In the genomic region with DNA sequence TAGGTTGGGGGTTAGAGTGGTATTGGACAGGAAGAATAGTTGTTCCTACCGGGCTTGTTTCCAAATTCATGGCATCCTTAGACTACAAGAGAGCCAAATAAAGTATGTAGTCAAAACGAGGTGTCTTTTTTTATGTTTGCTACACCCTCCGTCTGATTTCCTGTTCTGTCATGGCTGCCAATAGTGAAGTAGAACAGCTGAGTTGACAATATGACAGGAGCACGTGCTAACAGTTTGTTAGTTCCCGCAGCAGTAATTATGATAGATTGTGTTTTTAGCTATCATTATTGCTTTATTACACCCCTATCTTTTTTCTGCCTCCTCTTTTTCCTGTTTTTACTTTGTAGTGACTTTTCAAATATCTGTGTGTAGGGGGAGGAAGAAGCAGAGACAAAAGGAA, we compare ENCODE assay signal across 29 cellular contexts.
DNase-seq lines count a peak whose midpoint lies in the region; ATAC-seq, FAIRE-seq and TF ChIP-seq lines count a peak whose summit lies in the region.
"Had no signal": no experiment of that assay in that cellular context is flagged by ENCODE, and none has a peak within 500 bp of the region (broad histone marks: within the 10 kb centered on the region; RNA-seq: fewer than 3 reads in every experiment).

No MANE protein-coding gene starts in this region.

- no peak overlapping the region for H2BK5ac ChIP-seq in IMR-90 (ENCODE audit: low read depth, low read length, poor library complexity, severe bottlenecking)

- POLR2A ChIA-PET in IMR-90 (lab: Charles Lee; ENCODE audit: unreplicated experiment): no interaction called here
- POLR2A ChIA-PET in naive thymus-derived CD8-positive, alpha-beta T cell (lab: Charles Lee): no interaction called here

- TF ChIP-seq CTCF in IMR-90 (conservative IDR thresholded peaks at IDR 0.05; ENCODE audit: low read depth, low read length) (no peak), astrocyte (IDR thresholded peaks at IDR 0.05; ENCODE audit: insufficient read depth, low read depth, low read length) (no peak), nephron (IDR thresholded peaks at IDR 0.05; ENCODE audit: unreplicated experiment in 3 of 3) (no peak)

- H4K5ac ChIP-seq in IMR-90 (ENCODE audit: low read depth, low read length): no peak overlapping the region

- H2AK5ac ChIP-seq in IMR-90 (ENCODE audit: low read depth, low read length): no peak overlapping the region

- dilution Hi-C loops in IMR-90 (cut with HindIII; ENCODE audit: low sequenced_read_pairs, unreplicated experiment): no loop called here

- H2AFZ ChIP-seq in IMR-90 (replicated peaks; ENCODE audit: low read length, poor library complexity): no peak overlapping the region
- peak overlapping the region; percentile 9 for H2AFZ ChIP-seq in astrocyte (ENCODE audit: low read depth, low read length)
- H2AFZ ChIP-seq: parathyroid adenoma had no signal

- no peak overlapping the region for H2BK20ac ChIP-seq in IMR-90 (ENCODE audit: low read depth, low read length)

- no peak overlapping the region for H3K23ac ChIP-seq in IMR-90 (ENCODE audit: low read depth, low read length)

- H3K27me3 ChIP-seq in IMR-90 (ENCODE audit: control insufficient read depth, insufficient read depth, low read length): no peaks in the 10 kb centered on the region
- H3K27me3 ChIP-seq in astrocyte (ENCODE audit: insufficient read depth, low read length): no peaks in the 10 kb centered on the region
- H3K27me3 ChIP-seq: colonic mucosa, right atrium auricular region, SJCRH30 had no signal

- H3K9me3 ChIP-seq in IMR-90 (ENCODE audit: control insufficient read depth, insufficient read depth, low read length) (no peaks in the 10 kb centered on the region), astrocyte (ENCODE audit: insufficient read depth, low read depth, low read length) (no peaks in the 10 kb centered on the region)
- H3K9me3 ChIP-seq: colonic mucosa, right atrium auricular region, SJCRH30 had no signal

- FAIRE-seq in astrocyte (lab: Jason Lieb, UNC): no peak

- TF ChIP-seq RAD21 in IMR-90 (IDR thresholded peaks at IDR 0.05; ENCODE audit: low read length): no peak

- no peak overlapping the region for H2AK9ac ChIP-seq in IMR-90 (replicated peaks; ENCODE audit: low read depth, low read length, poor library complexity)

- CTCF ChIA-PET in IMR-90 (lab: Yijun Ruan, JAX): no interaction called here

- H4K91ac ChIP-seq in IMR-90 (ENCODE audit: insufficient read depth, low read depth, low read length): no peak overlapping the region

- H3K4me3 ChIP-seq in IMR-90 (ENCODE audit: insufficient read depth, low read depth, low read length): no peak overlapping the region
- H3K4me3 ChIP-seq in astrocyte (ENCODE audit: insufficient read depth, low read depth, low read length): no peak overlapping the region
- H3K4me3 ChIP-seq: colonic mucosa, right atrium auricular region, SJCRH30, smooth muscle cell had no signal

- H3K36me3 ChIP-seq in IMR-90 (ENCODE audit: control insufficient read depth, insufficient read depth, low read length) (no peaks in the 10 kb centered on the region), astrocyte (ENCODE audit: insufficient read depth, low read length) (no peaks in the 10 kb centered on the region)
- H3K36me3 ChIP-seq: colonic mucosa, right atrium auricular region, SJCRH30 had no signal

- in situ Hi-C loops in IMR-90 (cut with MboI; ENCODE audit: low sequenced_read_pairs): no loop called here

- no peaks in the 10 kb centered on the region for H3K9me3 Mint-ChIP-seq in astrocyte (ENCODE audit: unreplicated experiment)
- H3K9me3 Mint-ChIP-seq in nephron: no peaks in the 10 kb centered on the region
- H3K9me3 Mint-ChIP-seq in naive thymus-derived CD8-positive, alpha-beta T cell: peaks cover 0 to 16% (median 7%) of the 10 kb centered on the region in 9 donors
- H3K9me3 Mint-ChIP-seq: type B pancreatic cell had no signal

- H3K4me2 ChIP-seq in IMR-90 (ENCODE audit: low read depth, low read length) (no peak overlapping the region), astrocyte (ENCODE audit: low read length) (no peak overlapping the region)
- H3K4me2 ChIP-seq: smooth muscle cell had no signal

- DNase-seq in IMR-90 (no peak), NCI-H2081 (lab: John Stamatoyannopoulos, UW) (peak; percentile 34 to 81), astrocyte (ENCODE audit: low read depth) (no peak), GOT3 (lab: John Stamatoyannopoulos, UW) (no peak)
- DNase-seq in naive thymus-derived CD8-positive, alpha-beta T cell: no peak
- DNase-seq: activated CD4-positive, alpha-beta T cell treated with anti-CD3 and anti-CD28 coated beads, Interleukin-2, amount 50 U/mL, for 4 hours; activated CD8-positive, alpha-beta memory T cell treated with anti-CD3 and anti-CD28 coated beads, Interleukin-2, amount 10 ng/mL, durations not matched to agents 7 days and 5 days; activated gamma-delta T cell; activated naive CD8-positive, alpha-beta T cell treated with anti-CD3 and anti-CD28 coated beads, Interleukin-2, amount 10 ng/mL, durations not matched to agents 7 days and 5 days; activated T-cell treated with anti-CD3 and anti-CD28 coated beads, Interleukin-2, amount 50 U/mL, for 4 hours; aorta; colonic mucosa; effector CD4-positive, alpha-beta T cell; HCEC 1CT; MV-4-11; NCI-H187 treated with DMSO at 0.1 percent for 48 hours; NCI-H774; SJCRH30; stimulated activated naive CD4-positive, alpha-beta T cell had no signal

- intact Hi-C loops in IMR-90 (cut with micrococcal nuclease): no loop called here

- no peaks in the 10 kb centered on the region for H3K27me3 Mint-ChIP-seq in astrocyte (ENCODE audit: low read depth, unreplicated experiment)
- no peaks in the 10 kb centered on the region for H3K27me3 Mint-ChIP-seq in nephron (ENCODE audit: low read depth)
- H3K27me3 Mint-ChIP-seq in naive thymus-derived CD8-positive, alpha-beta T cell: no peaks in the 10 kb centered on the region
- H3K27me3 Mint-ChIP-seq: activated CD8-positive, alpha-beta memory T cell treated with anti-CD3 and anti-CD28 coated beads, Interleukin-2, amount 10 ng/mL, durations not matched to agents 7 days and 5 days; activated naive CD8-positive, alpha-beta T cell treated with anti-CD3 and anti-CD28 coated beads, Interleukin-2, amount 10 ng/mL, durations not matched to agents 7 days and 5 days; IgD-negative memory B cell; type B pancreatic cell had no signal

- no peak overlapping the region for H2BK120ac ChIP-seq in IMR-90 (ENCODE audit: low read depth, low read length)

- H3K4me3 Mint-ChIP-seq in astrocyte (ENCODE audit: unreplicated experiment) (no peak overlapping the region), nephron (no peak overlapping the region)
- H3K4me3 Mint-ChIP-seq in naive thymus-derived CD8-positive, alpha-beta T cell: no peak overlapping the region
- H3K4me3 Mint-ChIP-seq: activated CD8-positive, alpha-beta memory T cell treated with anti-CD3 and anti-CD28 coated beads, Interleukin-2, amount 10 ng/mL, durations not matched to agents 7 days and 5 days; activated naive CD8-positive, alpha-beta T cell treated with anti-CD3 and anti-CD28 coated beads, Interleukin-2, amount 10 ng/mL, durations not matched to agents 7 days and 5 days; activated T-cell treated with anti-CD3 and anti-CD28 coated beads, Interleukin-2, amount 50 U/mL, for 4 hours; CD14-positive monocyte; IgD-negative memory B cell; T-helper 1 cell treated with Interleukin-12 subunit alpha and Interleukin-12 subunit beta and Interleukin-4 antibody, amounts not matched to agents 30 μg/mL and 1 μg/mL, for 36 hours; type B pancreatic cell had no signal

- H4K20me1 ChIP-seq in IMR-90 (ENCODE audit: insufficient read depth, low read length) (no peaks in the 10 kb centered on the region), astrocyte (ENCODE audit: insufficient read depth, low read length) (no peaks in the 10 kb centered on the region)

- no peak overlapping the region for H3K27ac Mint-ChIP-seq in astrocyte (ENCODE audit: unreplicated experiment)
- peak overlapping the region in 2 of 3 experiments; percentile 37 to 49 for H3K27ac Mint-ChIP-seq in nephron
- H3K27ac Mint-ChIP-seq in naive thymus-derived CD8-positive, alpha-beta T cell: no peak overlapping the region
- H3K27ac Mint-ChIP-seq: activated CD8-positive, alpha-beta memory T cell treated with anti-CD3 and anti-CD28 coated beads, Interleukin-2, amount 10 ng/mL, durations not matched to agents 7 days and 5 days; activated naive CD8-positive, alpha-beta T cell treated with anti-CD3 and anti-CD28 coated beads, Interleukin-2, amount 10 ng/mL, durations not matched to agents 7 days and 5 days; CD14-positive monocyte; IgD-negative memory B cell; T-helper 1 cell treated with Interleukin-12 subunit alpha and Interleukin-12 subunit beta and Interleukin-4 antibody, amounts not matched to agents 30 μg/mL and 1 μg/mL, for 36 hours; type B pancreatic cell had no signal

- no peak for TF ChIP-seq POLR2A in IMR-90 (IDR thresholded peaks at IDR 0.05; ENCODE audit: low read depth, low read length)

- no peak overlapping the region for H3K27ac ChIP-seq in IMR-90 (ENCODE audit: insufficient read depth, low read length)
- H3K27ac ChIP-seq in astrocyte (ENCODE audit: low read depth, low read length): no peak overlapping the region
- H3K27ac ChIP-seq: colonic mucosa, epithelial cell of prostate, parathyroid adenoma, right atrium auricular region, SJCRH30 had no signal

- no peak overlapping the region for H2BK15ac ChIP-seq in IMR-90 (ENCODE audit: low read depth, low read length)

- H3K79me2 ChIP-seq in astrocyte (ENCODE audit: insufficient read depth, low read length): no peaks in the 10 kb centered on the region
- H3K79me2 ChIP-seq: parathyroid adenoma had no signal

- no peak overlapping the region for H3K14ac ChIP-seq in IMR-90 (replicated peaks; ENCODE audit: low read depth, low read length)

- H3K4me1 Mint-ChIP-seq in astrocyte (ENCODE audit: low read depth, unreplicated experiment) (no peaks in the 10 kb centered on the region), nephron (no peaks in the 10 kb centered on the region)
- H3K4me1 Mint-ChIP-seq in naive thymus-derived CD8-positive, alpha-beta T cell: no peaks in the 10 kb centered on the region
- H3K4me1 Mint-ChIP-seq: activated CD8-positive, alpha-beta memory T cell treated with anti-CD3 and anti-CD28 coated beads, Interleukin-2, amount 10 ng/mL, durations not matched to agents 7 days and 5 days; activated naive CD8-positive, alpha-beta T cell treated with anti-CD3 and anti-CD28 coated beads, Interleukin-2, amount 10 ng/mL, durations not matched to agents 7 days and 5 days; CD14-positive monocyte had no signal

- ATAC-seq in IMR-90 (ENCODE audit: low read depth): no peak
- no peak for ATAC-seq in naive thymus-derived CD8-positive, alpha-beta T cell
- no peak for ATAC-seq in HG03095 (IDR thresholded peaks at IDR 0.05; ENCODE audit: unreplicated experiment)
- ATAC-seq: activated CD8-positive, alpha-beta memory T cell treated with anti-CD3 and anti-CD28 coated beads, Interleukin-2, amount 10 ng/mL, durations not matched to agents 7 days and 5 days; activated T-cell treated with anti-CD3 and anti-CD28 coated beads, Interleukin-2, amount 50 U/mL, for 4 hours had no signal

- BruUV-seq in IMR-90 (replicated peaks; lab: Mats Ljungman, UMichigan): no TSS peak

- H3K18ac ChIP-seq in IMR-90 (ENCODE audit: low read depth, low read length): no peak overlapping the region

- no peak overlapping the region for H4K8ac ChIP-seq in IMR-90 (ENCODE audit: low read depth in 2 of 2, low read length in 2 of 2)

- no peak overlapping the region for H3K9ac ChIP-seq in IMR-90 (ENCODE audit: low read depth, low read length)
- H3K9ac ChIP-seq in astrocyte (ENCODE audit: low read length): no peak overlapping the region
- H3K9ac ChIP-seq: parathyroid adenoma had no signal

- no peak overlapping the region for H3K56ac ChIP-seq in IMR-90 (ENCODE audit: extremely low read depth, insufficient read depth, low read length)

- no peaks in the 10 kb centered on the region for H3K79me1 ChIP-seq in IMR-90 (ENCODE audit: low read depth in 1 of 2, low read length in 2 of 2)

- H3K36me3 Mint-ChIP-seq in astrocyte (ENCODE audit: low read depth, unreplicated experiment) (no peaks in the 10 kb centered on the region), nephron (ENCODE audit: low read depth) (no peaks in the 10 kb centered on the region)
- no peaks in the 10 kb centered on the region for H3K36me3 Mint-ChIP-seq in naive thymus-derived CD8-positive, alpha-beta T cell
- H3K36me3 Mint-ChIP-seq: activated CD8-positive, alpha-beta memory T cell treated with anti-CD3 and anti-CD28 coated beads, Interleukin-2, amount 10 ng/mL, durations not matched to agents 7 days and 5 days; activated naive CD8-positive, alpha-beta T cell treated with anti-CD3 and anti-CD28 coated beads, Interleukin-2, amount 10 ng/mL, durations not matched to agents 7 days and 5 days; CD14-positive monocyte; IgD-negative memory B cell; type B pancreatic cell had no signal

- H3K4ac ChIP-seq in IMR-90 (ENCODE audit: low read depth, low read length): no peak overlapping the region

- no peaks in the 10 kb centered on the region for H3K9me1 ChIP-seq in IMR-90 (ENCODE audit: insufficient read depth, low read length)

- H3K4me1 ChIP-seq in IMR-90 (ENCODE audit: control insufficient read depth, insufficient read depth, low read length) (no peaks in the 10 kb centered on the region), astrocyte (ENCODE audit: insufficient read depth, low read length) (no peaks in the 10 kb centered on the region)
- H3K4me1 ChIP-seq: colonic mucosa, parathyroid adenoma, right atrium auricular region, SJCRH30 had no signal

- no CpG with 5 or more reads among the region's 5 CpGs for WGBS in IMR-90 (ENCODE audit: extremely low coverage in 2 of 2, insufficient read length in 1 of 2), 2 experiments

Comparison
In these comparisons a context has a peak if more than half of its experiments do, and no peak if none do; other contexts are left out.
1. DNase-seq: peak in NCI-H2081 (2 of 2); none in IMR-90 (single experiment), astrocyte (single experiment), naive thymus-derived CD8-positive, alpha-beta T cell (0 of 10) and GOT3 (single experiment).
2. H3K27ac Mint-ChIP-seq: peak in nephron (2 of 3); none in astrocyte (single experiment) and naive thymus-derived CD8-positive, alpha-beta T cell (0 of 10).